Comparison of ENCODE assay signal across 1 cellular context in genomic region chr15:63041982-63042878, GRCh38.
A peak's percentile ranks its signal among the peaks of the same experiment; 100 is the strongest.
TF ChIP-seq lines count a peak whose summit lies in the region.

Gene TPM1, plus strand, starts transcription at chr15:63042747. Its CDS starts 83 bp downstream, at chr15:63042830.

TF ChIP-seq in A549, 52 proteins besides CTCF, POLR2A, EP300 and RAD21 (continued from another document):
- no peak for TF ChIP-seq NPAS2 (CRISPR knock-in tag; IDR thresholded peaks at IDR 0.05; ENCODE audit: borderline replicate concordance)
- TF ChIP-seq BCL3 (IDR thresholded peaks at IDR 0.05) = peak; percentile 86; the same call in 2 of the 3 replicates
- TF ChIP-seq NFE2L2 (conservative IDR thresholded peaks at IDR 0.05; ENCODE audit: low read length) = no peak
- no peak for TF ChIP-seq EHMT2 (IDR thresholded peaks at IDR 0.05; ENCODE audit: low read depth)
- no peak for TF ChIP-seq KDM1A (IDR thresholded peaks at IDR 0.05; ENCODE audit: low read depth)
- TF ChIP-seq FOXS1 (CRISPR knock-in tag; IDR thresholded peaks at IDR 0.05) = no peak
- TF ChIP-seq, protein P1, sequence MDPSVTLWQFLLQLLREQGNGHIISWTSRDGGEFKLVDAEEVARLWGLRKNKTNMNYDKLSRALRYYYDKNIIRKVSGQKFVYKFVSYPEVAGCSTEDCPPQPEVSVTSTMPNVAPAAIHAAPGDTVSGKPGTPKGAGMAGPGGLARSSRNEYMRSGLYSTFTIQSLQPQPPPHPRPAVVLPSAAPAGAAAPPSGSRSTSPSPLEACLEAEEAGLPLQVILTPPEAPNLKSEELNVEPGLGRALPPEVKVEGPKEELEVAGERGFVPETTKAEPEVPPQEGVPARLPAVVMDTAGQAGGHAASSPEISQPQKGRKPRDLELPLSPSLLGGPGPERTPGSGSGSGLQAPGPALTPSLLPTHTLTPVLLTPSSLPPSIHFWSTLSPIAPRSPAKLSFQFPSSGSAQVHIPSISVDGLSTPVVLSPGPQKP (IDR thresholded peaks at IDR 0.05; ENCODE audit: low read depth, low read length) = no peak
- TF ChIP-seq CHD2 (IDR thresholded peaks at IDR 0.05; ENCODE audit: low read length, partially characterized antibody) = no peak
- no peak for TF ChIP-seq ZC3H11A (IDR thresholded peaks at IDR 0.05)
- TF ChIP-seq REST (IDR thresholded peaks at IDR 0.05) = no peak
- no peak for TF ChIP-seq TP53 (CRISPR knock-in tag; IDR thresholded peaks at IDR 0.05)
- TF ChIP-seq, protein P2, sequence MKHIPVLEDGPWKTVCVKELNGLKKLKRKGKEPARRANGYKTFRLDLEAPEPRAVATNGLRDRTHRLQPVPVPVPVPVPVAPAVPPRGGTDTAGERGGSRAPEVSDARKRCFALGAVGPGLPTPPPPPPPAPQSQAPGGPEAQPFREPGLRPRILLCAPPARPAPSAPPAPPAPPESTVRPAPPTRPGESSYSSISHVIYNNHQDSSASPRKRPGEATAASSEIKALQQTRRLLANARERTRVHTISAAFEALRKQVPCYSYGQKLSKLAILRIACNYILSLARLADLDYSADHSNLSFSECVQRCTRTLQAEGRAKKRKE (CRISPR knock-in tag; IDR thresholded peaks at IDR 0.05; ENCODE audit: low read depth) = no peak
- TF ChIP-seq GATA3 (IDR thresholded peaks at IDR 0.05; ENCODE audit: borderline replicate concordance) = peak; percentile 27; the same call in 1 of the 2 replicates
- peak; percentile 25 for TF ChIP-seq ZFP36 (IDR thresholded peaks at IDR 0.05; ENCODE audit: borderline replicate concordance, partially characterized antibody)
- no peak for TF ChIP-seq TFCP2L1 (CRISPR knock-in tag; IDR thresholded peaks at IDR 0.05)
- no peak for TF ChIP-seq HOXB13 (CRISPR knock-in tag; IDR thresholded peaks at IDR 0.05; ENCODE audit: low read depth)
- no peak for TF ChIP-seq HOXA7 (CRISPR knock-in tag; IDR thresholded peaks at IDR 0.05)
- no peak for TF ChIP-seq HMGXB4 (CRISPR knock-in tag; IDR thresholded peaks at IDR 0.05; ENCODE audit: borderline replicate concordance)
